In the genomic region with DNA sequence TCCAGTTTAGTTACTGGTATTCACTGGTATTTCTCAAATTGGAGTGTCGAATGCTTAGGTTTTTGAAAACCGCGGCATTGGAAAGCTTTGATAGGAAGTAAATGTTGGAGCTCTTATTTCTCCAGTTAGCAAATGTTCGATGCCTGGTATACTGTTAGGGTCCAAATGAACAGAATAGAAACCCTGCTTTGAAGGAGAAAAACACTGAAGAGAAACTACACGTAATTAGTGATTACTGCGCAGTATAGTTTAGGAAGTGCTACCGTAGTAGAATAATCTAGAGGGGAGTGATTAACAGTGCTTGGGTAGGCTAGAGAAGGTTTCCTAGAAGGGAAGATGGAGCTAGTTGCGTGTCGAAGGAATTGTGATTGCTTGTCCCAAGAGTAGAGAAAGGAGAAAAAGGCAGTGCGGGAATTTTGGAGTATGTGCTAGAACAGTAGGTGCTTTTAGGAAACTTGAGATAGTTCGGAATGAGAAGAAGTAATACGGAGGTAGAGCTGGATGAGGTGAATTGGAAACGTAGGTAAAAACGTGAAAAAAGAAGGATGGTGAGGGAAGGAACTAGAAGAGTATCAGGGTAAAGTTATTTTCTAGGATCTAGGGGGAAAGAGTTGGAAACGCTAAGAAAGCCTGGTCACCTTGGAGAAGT, we compare ENCODE assay signal across 8 cellular contexts. TPM values are rescaled to one million over a fixed set of nuclear protein-coding genes. Genes with fewer than 3 reads are reported as not detected.
DNase-seq lines count a peak whose midpoint lies in the region; ATAC-seq and TF ChIP-seq lines count a peak whose summit lies in the region.

No MANE protein-coding gene starts in this region.

- peak overlapping the region; percentile 91 for H3K4me2 ChIP-seq in GM23338

- peaks cover 27% of the 10 kb centered on the region; the same call in 1 of the 2 replicates for H4K20me1 ChIP-seq in GM23338 (replicated peaks; ENCODE audit: insufficient read depth)

- peak overlapping the region; percentile 100; the same call in 1 of the 2 replicates for H3K27ac Mint-ChIP-seq in GM23338

- ATAC-seq in GM23338 (no peak), GM21526 (IDR thresholded peaks at IDR 0.05; ENCODE audit: low FRiP score, unreplicated experiment) (no peak), HG03442 (IDR thresholded peaks at IDR 0.05; ENCODE audit: unreplicated experiment) (no peak), GM21447 (IDR thresholded peaks at IDR 0.05; ENCODE audit: unreplicated experiment) (no peak), HG03135 (IDR thresholded peaks at IDR 0.05; ENCODE audit: unreplicated experiment) (no peak)

- 0 out of 3 replicates have a peak, but pooled peaks cover 4% of the 10 kb centered on the region for H3K9me3 Mint-ChIP-seq in GM23338

- 0 out of 2 replicates have a peak, but pooled peaks cover 5% of the 10 kb centered on the region for H3F3A ChIP-seq in GM23338 (replicated peaks; ENCODE audit: low read depth)

- H3K36me3 ChIP-seq in GM23338 (ENCODE audit: insufficient read depth) (peaks cover under 1% of the 10 kb centered on the region), SJCRH30 (peaks cover 5% of the 10 kb centered on the region; the same call in 1 of the 2 replicates)

- H3K36me3 Mint-ChIP-seq in GM23338 (ENCODE audit: low read depth) = peaks cover 18% of the 10 kb centered on the region; the same call in 2 of the 3 replicates

- H3K9me3 ChIP-seq in SJCRH30 (replicated peaks) = no peaks in the 10 kb centered on the region

- TF ChIP-seq CTCF in GM23338 (conservative IDR thresholded peaks at IDR 0.05; ENCODE audit: low read depth in 2 of 2) (no peak), fibroblast of the aortic adventitia (IDR thresholded peaks at IDR 0.05; ENCODE audit: insufficient read depth, low read length) (no peak)

- peak overlapping the region; percentile 98; the same call in 1 of the 2 replicates for H3K27ac ChIP-seq in GM23338 (ENCODE audit: low read depth)
- peak overlapping the region; percentile 98 for H3K27ac ChIP-seq in SJCRH30

- H3K9me2 ChIP-seq in GM23338 (ENCODE audit: insufficient read depth) = no peaks in the 10 kb centered on the region

- peak overlapping the region; percentile 98 for H3K4me3 Mint-ChIP-seq in GM23338

- no peak for DNase-seq in GM23338 (ENCODE audit: low spot score)
- no peak for DNase-seq in SJCRH30
- peak; percentile 5 for DNase-seq in fibroblast of the aortic adventitia (ENCODE audit: low read depth)
- DNase-seq in skeletal muscle cell (ENCODE audit: low read depth) = no peak

- peaks cover 37% of the 10 kb centered on the region for H3K4me1 Mint-ChIP-seq in GM23338

- peak overlapping the region; percentile 92 for H3K4me3 ChIP-seq in GM23338
- H3K4me3 ChIP-seq in SJCRH30 = peak overlapping the region; percentile 84
- H3K4me3 ChIP-seq in fibroblast of the aortic adventitia (ENCODE audit: low read depth, low read length) = peak overlapping the region; percentile 87
- H3K4me3 ChIP-seq in skeletal muscle cell (ENCODE audit: low read depth, low read length) = peak overlapping the region; percentile 96

- no peaks in the 10 kb centered on the region for H3K27me3 ChIP-seq in GM23338 (ENCODE audit: insufficient read depth)
- H3K27me3 ChIP-seq in SJCRH30 = no peaks in the 10 kb centered on the region

- H3K79me2 ChIP-seq in GM23338 (replicated peaks; ENCODE audit: insufficient read depth) = peaks cover 71% of the 10 kb centered on the region

- H2AFZ ChIP-seq in GM23338 = peak overlapping the region; percentile 50; the same call in 1 of the 2 replicates

- peaks cover 17% of the 10 kb centered on the region for H3K4me1 ChIP-seq in GM23338 (ENCODE audit: insufficient read depth)
- H3K4me1 ChIP-seq in SJCRH30 = 0 out of 2 replicates have a peak, but pooled peaks cover 3% of the 10 kb centered on the region

- peaks cover 8% of the 10 kb centered on the region for H3K27me3 Mint-ChIP-seq in GM23338 (ENCODE audit: insufficient read depth, low read depth, poor library complexity)

TF ChIP-seq in GM23338, 12 proteins besides CTCF, POLR2A, EP300 and RAD21:
- TF ChIP-seq ZNF331 (CRISPR knock-in tag; IDR thresholded peaks at IDR 0.05; ENCODE audit: low read depth) (no peak), POLR2AphosphoS5 (IDR thresholded peaks at IDR 0.05; ENCODE audit: low read depth) (no peak), CREB1 (CRISPR knock-in tag; IDR thresholded peaks at IDR 0.05; ENCODE audit: low read depth) (no peak)
- TF ChIP-seq, protein P1, sequence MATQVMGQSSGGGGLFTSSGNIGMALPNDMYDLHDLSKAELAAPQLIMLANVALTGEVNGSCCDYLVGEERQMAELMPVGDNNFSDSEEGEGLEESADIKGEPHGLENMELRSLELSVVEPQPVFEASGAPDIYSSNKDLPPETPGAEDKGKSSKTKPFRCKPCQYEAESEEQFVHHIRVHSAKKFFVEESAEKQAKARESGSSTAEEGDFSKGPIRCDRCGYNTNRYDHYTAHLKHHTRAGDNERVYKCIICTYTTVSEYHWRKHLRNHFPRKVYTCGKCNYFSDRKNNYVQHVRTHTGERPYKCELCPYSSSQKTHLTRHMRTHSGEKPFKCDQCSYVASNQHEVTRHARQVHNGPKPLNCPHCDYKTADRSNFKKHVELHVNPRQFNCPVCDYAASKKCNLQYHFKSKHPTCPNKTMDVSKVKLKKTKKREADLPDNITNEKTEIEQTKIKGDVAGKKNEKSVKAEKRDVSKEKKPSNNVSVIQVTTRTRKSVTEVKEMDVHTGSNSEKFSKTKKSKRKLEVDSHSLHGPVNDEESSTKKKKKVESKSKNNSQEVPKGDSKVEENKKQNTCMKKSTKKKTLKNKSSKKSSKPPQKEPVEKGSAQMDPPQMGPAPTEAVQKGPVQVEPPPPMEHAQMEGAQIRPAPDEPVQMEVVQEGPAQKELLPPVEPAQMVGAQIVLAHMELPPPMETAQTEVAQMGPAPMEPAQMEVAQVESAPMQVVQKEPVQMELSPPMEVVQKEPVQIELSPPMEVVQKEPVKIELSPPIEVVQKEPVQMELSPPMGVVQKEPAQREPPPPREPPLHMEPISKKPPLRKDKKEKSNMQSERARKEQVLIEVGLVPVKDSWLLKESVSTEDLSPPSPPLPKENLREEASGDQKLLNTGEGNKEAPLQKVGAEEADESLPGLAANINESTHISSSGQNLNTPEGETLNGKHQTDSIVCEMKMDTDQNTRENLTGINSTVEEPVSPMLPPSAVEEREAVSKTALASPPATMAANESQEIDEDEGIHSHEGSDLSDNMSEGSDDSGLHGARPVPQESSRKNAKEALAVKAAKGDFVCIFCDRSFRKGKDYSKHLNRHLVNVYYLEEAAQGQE (IDR thresholded peaks at IDR 0.05; ENCODE audit: unreplicated experiment) = no peak

RNA-seq across cellular contexts. Expression of gene CEP57, which starts 1.2 kb away (rescaled TPM):
- 71.2 and 76.2 TPM in 2 replicates for total RNA-seq in GM23338 (2014; rRNA removed; shearing (Covaris generic))
- 99.4 and 124 TPM in 2 replicates for polyA plus RNA-seq in GM23338 (2016; fragmentation: Nextera tagmentation; extraction: Ambion mirVana)
- 48.1 and 53.4 TPM in 2 replicates for total RNA-seq in SJCRH30 (2014; rRNA removed; shearing (Covaris generic))
- total RNA-seq in fibroblast of the aortic adventitia (ENCODE audit: low replicate concordance) = 26.8 and 68.1 TPM in 2 replicates

RNA-seq across cellular contexts. Expression of gene FAM76B, which starts 1.9 kb away (rescaled TPM):
- 37.9 and 41.7 TPM in 2 replicates for total RNA-seq in GM23338 (2014; rRNA removed; shearing (Covaris generic))
- 15.6 and 21.1 TPM in 2 replicates for polyA plus RNA-seq in GM23338 (2016; fragmentation: Nextera tagmentation; extraction: Ambion mirVana)
- 16.3 and 19.1 TPM in 2 replicates for total RNA-seq in SJCRH30 (2014; rRNA removed; shearing (Covaris generic))
- total RNA-seq in fibroblast of the aortic adventitia (ENCODE audit: low replicate concordance) = 19.3 and 26.2 TPM in 2 replicates
